8 cellular contexts compared by ENCODE assay signal in genomic region chr17:42679492-42680330, GRCh38. TPM values are rescaled to one million over a fixed set of nuclear protein-coding genes. Genes with fewer than 3 reads are reported as not detected.
DNase-seq lines count a peak whose midpoint lies in the region; TF ChIP-seq lines count a peak whose summit lies in the region.

No MANE protein-coding gene starts in this region.

- POLR2A ChIA-PET in HEK293T (lab: Yijun Ruan, JAX): interaction anchor here (0.6 to 6.5 kb wide), 27 partner anchors 10 to 689 kb away, joined by 3 to 122 read pairs (median 4); partner anchors contain the start of genes COA3, MLX, NAGLU and PSMC3IP

- TF ChIP-seq CTCF in endodermal cell (conservative IDR thresholded peaks at IDR 0.05): peak; percentile 98

- H3K23ac ChIP-seq in mesendoderm (ENCODE audit: low read length): no peak overlapping the region

- H3K4me1 Mint-ChIP-seq in endodermal cell: peaks cover 27% of the 10 kb centered on the region

- H3K4me3 Mint-ChIP-seq in endodermal cell: peak overlapping the region; percentile 75

- peaks cover 9 to 31% (median 22%) of the 10 kb centered on the region in 11 experiments; a peak in 18 of 22 replicates for H4K20me1 ChIP-seq in BLaER1 treated with 17β-estradiol and CSF1 and Interleukin-3, amounts not matched to agents 10 nM and 100 nM

- 0 out of 22 replicates have a peak, but pooled peaks cover 0 to under 1% (median 0%) of the 10 kb centered on the region in 11 experiments for H3K36me3 ChIP-seq in BLaER1 treated with 17β-estradiol and CSF1 and Interleukin-3, amounts not matched to agents 10 nM and 100 nM
- H3K36me3 ChIP-seq in endodermal cell (ENCODE audit: control insufficient read depth, insufficient read depth, low read length): no peaks in the 10 kb centered on the region
- no peaks in the 10 kb centered on the region for H3K36me3 ChIP-seq in mesendoderm (ENCODE audit: control insufficient read depth, insufficient read depth, low read length)

- H3K4me3 ChIP-seq in BLaER1 treated with 17β-estradiol and CSF1 and Interleukin-3, amounts not matched to agents 10 nM and 100 nM: peak overlapping the region; percentile 40 to 75 (median 64)
- H3K4me3 ChIP-seq in endodermal cell (ENCODE audit: low read length) (no peak overlapping the region), mesendoderm (ENCODE audit: low read length) (no peak overlapping the region)

- peak overlapping the region; percentile 25 for H3K18ac ChIP-seq in mesendoderm (ENCODE audit: low read length)

- H3K4me2 ChIP-seq in BLaER1 treated with 17β-estradiol and CSF1 and Interleukin-3, amounts not matched to agents 10 nM and 100 nM: peak overlapping the region; percentile 83 to 100 (median 97)
- peak overlapping the region; percentile 81 for H3K4me2 ChIP-seq in mesendoderm (ENCODE audit: low read length)

- H3K9ac ChIP-seq in BLaER1 treated with 17β-estradiol and CSF1 and Interleukin-3, amounts not matched to agents 10 nM and 100 nM: peak overlapping the region; percentile 80 to 88 (median 84)
- H3K9ac ChIP-seq in endodermal cell (ENCODE audit: extremely low read depth, low read length, poor library complexity, severe bottlenecking) (no peak overlapping the region), mesendoderm (ENCODE audit: low read length) (peak overlapping the region; percentile 80)

- DNase-seq in HEK293T (ENCODE audit: extremely low spot score): peak; percentile 76
- DNase-seq in NCI-H526 (lab: John Stamatoyannopoulos, UW): peak; percentile 35 to 88
- peak; percentile 86 for DNase-seq in activated CD8-positive, alpha-beta memory T cell treated with anti-CD3 and anti-CD28 coated beads for 24 hours
- DNase-seq in endodermal cell: peak; percentile 97
- DNase-seq in mesendoderm: peak; percentile 94
- peak; percentile 55 to 60 for DNase-seq in stimulated activated CD8-positive, alpha-beta memory T cell treated with anti-CD3 and anti-CD28 coated beads, Interleukin-2, amount 100 ng/mL, for 48 hours (ENCODE audit: low read depth in 2 of 2)
- DNase-seq in H4 (ENCODE audit: low spot score): no peak

- H3K9me3 Mint-ChIP-seq in endodermal cell: no peaks in the 10 kb centered on the region

- no peak overlapping the region for H3K4ac ChIP-seq in mesendoderm (ENCODE audit: low read depth, low read length)

- H3K36me3 Mint-ChIP-seq in endodermal cell (ENCODE audit: low read depth): peaks cover 3% of the 10 kb centered on the region

- peak overlapping the region; percentile 30 for H2BK120ac ChIP-seq in mesendoderm (ENCODE audit: low read depth, low read length)

- peaks cover 24 to 52% (median 46%) of the 10 kb centered on the region in 11 experiments for H3K27me3 ChIP-seq in BLaER1 treated with 17β-estradiol and CSF1 and Interleukin-3, amounts not matched to agents 10 nM and 100 nM
- H3K27me3 ChIP-seq in endodermal cell (ENCODE audit: control insufficient read depth, insufficient read depth, low read length, poor library complexity, severe bottlenecking) (peaks cover 37% of the 10 kb centered on the region), mesendoderm (ENCODE audit: insufficient read depth, low read length, poor library complexity) (peaks cover 4% of the 10 kb centered on the region)

- H3K27me3 Mint-ChIP-seq in endodermal cell (ENCODE audit: insufficient read depth): peaks cover 62% of the 10 kb centered on the region

- CTCF ChIA-PET in HEK293T (lab: Yijun Ruan, JAX): interaction anchor here (0.6 to 3.9 kb wide), 16 partner anchors 14 to 221 kb away, joined by 3 to 43 read pairs (median 4); partner anchors contain the start of genes G6PC1, PSMC3IP, RETREG3 and TUBG1

- no peak overlapping the region for H4K8ac ChIP-seq in mesendoderm (ENCODE audit: low read depth, low read length)

- H2BK5ac ChIP-seq in mesendoderm (ENCODE audit: low read length): peak overlapping the region; percentile 26

- no peaks in the 10 kb centered on the region for H3K9me3 ChIP-seq in BLaER1 treated with 17β-estradiol and CSF1 and Interleukin-3, amounts not matched to agents 10 nM and 100 nM (replicated peaks in 1 of 11)
- H3K9me3 ChIP-seq in endodermal cell (ENCODE audit: control insufficient read depth, low read length): no peaks in the 10 kb centered on the region

- peak overlapping the region; percentile 88 for H3K27ac Mint-ChIP-seq in endodermal cell

- no peaks in the 10 kb centered on the region for H3K79me2 ChIP-seq in mesendoderm (ENCODE audit: control insufficient read depth, insufficient read depth, low read length)

- H2BK15ac ChIP-seq in mesendoderm (replicated peaks; ENCODE audit: low read depth): no peak overlapping the region

- WGBS in endodermal cell (ENCODE audit: insufficient coverage in 1 of 2, insufficient read length in 1 of 2), 2 experiments: 24 to 31% methylated on average over 36 to 78 of the region's 78 CpGs
- WGBS in mesendoderm (ENCODE audit: extremely low coverage, insufficient coverage, low lambda C conversion rate): no CpG with 5 or more reads among the region's 78 CpGs

- H3K79me1 ChIP-seq in mesendoderm (ENCODE audit: low read length): no peaks in the 10 kb centered on the region

- H3K4me1 ChIP-seq in BLaER1 treated with 17β-estradiol and CSF1 and Interleukin-3, amounts not matched to agents 10 nM and 100 nM: peaks cover 59 to 80% (median 74%) of the 10 kb centered on the region in 10 experiments
- H3K4me1 ChIP-seq in endodermal cell (ENCODE audit: control insufficient read depth, insufficient read depth, low read length): peaks cover 10% of the 10 kb centered on the region
- peaks cover 21% of the 10 kb centered on the region for H3K4me1 ChIP-seq in mesendoderm (ENCODE audit: control insufficient read depth, low read depth, low read length)

- H4K5ac ChIP-seq in mesendoderm (ENCODE audit: low read length): no peak overlapping the region

- H2AK5ac ChIP-seq in mesendoderm (ENCODE audit: low read length): no peak overlapping the region

- peak overlapping the region; percentile 87 for H3K56ac ChIP-seq in mesendoderm (ENCODE audit: low read length)

- peak overlapping the region; percentile 77 to 95 (median 90) for H3K27ac ChIP-seq in BLaER1 treated with 17β-estradiol and CSF1 and Interleukin-3, amounts not matched to agents 10 nM and 100 nM
- H3K27ac ChIP-seq in endodermal cell (ENCODE audit: low read depth, low read length) (peak overlapping the region; percentile 92), mesendoderm (ENCODE audit: low read depth, low read length) (peak overlapping the region; percentile 67)

TF ChIP-seq in HEK293T, 16 proteins besides CTCF, POLR2A, EP300 and RAD21:
- no peak for TF ChIP-seq ELF4 (IDR thresholded peaks at IDR 0.05)
- TF ChIP-seq L3MBTL2 (conservative IDR thresholded peaks at IDR 0.05): peak; percentile 88
- no peak for TF ChIP-seq FOXA1 (IDR thresholded peaks at IDR 0.05)
- peak; percentile 31; the same call in 1 of the 2 replicates for TF ChIP-seq CTBP1 (IDR thresholded peaks at IDR 0.05; ENCODE audit: borderline replicate concordance)

RNA-seq across cellular contexts. Expression of gene CCR10, which starts 1.9 kb away (rescaled TPM):
- 1 to 10 TPM in 1 of 2 donors, under 1 TPM in 1; 0.70 to 1.7 TPM for total RNA-seq in endodermal cell
- 1.2 TPM for polyA plus RNA-seq in endodermal cell (2013, experiment 1 of 2)
- 0.62 TPM for polyA plus RNA-seq in endodermal cell (2013, experiment 2 of 2)
- 0.08 TPM for polyA plus RNA-seq in mesendoderm (2013, experiment 1 of 2)
- polyA plus RNA-seq in mesendoderm (2013, experiment 2 of 2): 0.21 TPM
- total RNA-seq in H4 (2014; rRNA removed; shearing (Covaris generic)): 0.23 and 0.74 TPM in 2 replicates

RNA-seq across cellular contexts. Expression of gene CNTNAP1, which starts 2.6 kb away (rescaled TPM):
- 10 to 100 TPM in 1 of 2 donors, 1 to 10 TPM in 1; 9.9 to 18.9 TPM for total RNA-seq in endodermal cell
- 16.0 TPM for polyA plus RNA-seq in endodermal cell (2013, experiment 1 of 2)
- 17.5 TPM for polyA plus RNA-seq in endodermal cell (2013, experiment 2 of 2)
- polyA plus RNA-seq in mesendoderm (2013, experiment 1 of 2): 0.32 TPM
- 0.27 TPM for polyA plus RNA-seq in mesendoderm (2013, experiment 2 of 2)
- 6.7 and 7.0 TPM in 2 replicates for total RNA-seq in H4 (2014; rRNA removed; shearing (Covaris generic))

RNA-seq across cellular contexts. Expression of gene PLEKHH3, which starts 2.9 kb away (rescaled TPM):
- total RNA-seq in endodermal cell: 10 to 100 TPM; 13.7 to 24.3 TPM
- 19.2 TPM for polyA plus RNA-seq in endodermal cell (2013, experiment 1 of 2)
- 15.1 TPM for polyA plus RNA-seq in endodermal cell (2013, experiment 2 of 2)
- polyA plus RNA-seq in mesendoderm (2013, experiment 1 of 2): 5.1 TPM
- polyA plus RNA-seq in mesendoderm (2013, experiment 2 of 2): 5.7 TPM
- 3.3 and 5.9 TPM in 2 replicates for total RNA-seq in H4 (2014; rRNA removed; shearing (Covaris generic))

RNA-seq across cellular contexts. Expression of gene TUBG2, which starts 20.6 kb away (rescaled TPM):
- 10 to 100 TPM; 32.4 to 38.0 TPM for total RNA-seq in endodermal cell
- 24.3 TPM for polyA plus RNA-seq in endodermal cell (2013, experiment 1 of 2)
- 24.1 TPM for polyA plus RNA-seq in endodermal cell (2013, experiment 2 of 2)
- 6.8 TPM for polyA plus RNA-seq in mesendoderm (2013, experiment 1 of 2)
- 7.1 TPM for polyA plus RNA-seq in mesendoderm (2013, experiment 2 of 2)
- total RNA-seq in H4 (2014; rRNA removed; shearing (Covaris generic)): 5.5 and 7.5 TPM in 2 replicates

Comparison
In these comparisons a context has a peak if more than half of its experiments do, and no peak if none do; other contexts are left out.
1. H3K4me3 ChIP-seq: peak in BLaER1 treated with 17β-estradiol and CSF1 and Interleukin-3, amounts not matched to agents 10 nM and 100 nM (10 of 10); none in endodermal cell (single experiment) and mesendoderm (single experiment).
2. Peak in every context shown above with its lines, with median percentiles within 50 percentile points of each other: H3K27ac ChIP-seq.